ENCODE assay signal across 9 cellular contexts in genomic region chr17:65531508-65532431, GRCh38. TPM values are rescaled to one million over a fixed set of nuclear protein-coding genes. Genes with fewer than 3 reads are reported as not detected.
DNase-seq lines count a peak whose midpoint lies in the region; ATAC-seq lines count a peak whose summit lies in the region.
"Had no signal": no experiment of that assay in that cellular context is flagged by ENCODE, and none has a peak within 500 bp of the region (broad histone marks: within the 10 kb centered on the region; RNA-seq: fewer than 3 reads in every experiment).

No MANE protein-coding gene starts in this region.

- peaks cover 22 to 31% of the 10 kb centered on the region in 2 donors for H3K4me1 ChIP-seq in muscle layer of duodenum (ENCODE audit: control insufficient read depth in 1 of 2, insufficient read depth in 2 of 2, low read length in 2 of 2)

- H3K36me3 ChIP-seq in muscle layer of duodenum (ENCODE audit: control insufficient read depth in 1 of 2, insufficient read depth in 2 of 2, low read length in 2 of 2) = peaks cover 6 to 24% of the 10 kb centered on the region in 2 donors

- no peaks in the 10 kb centered on the region for H3K9me3 ChIP-seq in muscle layer of duodenum (ENCODE audit: control insufficient read depth in 1 of 2, low read length in 2 of 2)

- peak; percentile 74 for DNase-seq in AG08396 (ENCODE audit: low spot score)
- DNase-seq in Jurkat, Clone E6-1 (ENCODE audit: low read depth, low spot score) = peak; percentile 82
- no peak for DNase-seq in GM19238 (ENCODE audit: insufficient read length, low spot score)
- DNase-seq: stimulated activated naive CD8-positive, alpha-beta T cell treated with anti-CD3 and anti-CD28 coated beads, Interleukin-15, Interleukin-2, amounts not matched to agents 100 U/mL and 50 U/mL, for 24 hours had no signal

- peak overlapping the region; percentile 51 for H3K27ac ChIP-seq in muscle layer of duodenum (ENCODE audit: low read length)

- ATAC-seq in esophagus mucosa = peak; percentile 14
- no peak for ATAC-seq in GM18519 (IDR thresholded peaks at IDR 0.05; ENCODE audit: low FRiP score, unreplicated experiment)
- ATAC-seq in HG03571 (IDR thresholded peaks at IDR 0.05; ENCODE audit: unreplicated experiment) = no peak
- no peak for ATAC-seq in HG03378 (IDR thresholded peaks at IDR 0.05; ENCODE audit: unreplicated experiment)
- ATAC-seq: stimulated activated naive CD8-positive, alpha-beta T cell treated with anti-CD3 and anti-CD28 coated beads, Interleukin-15, Interleukin-2, amounts not matched to agents 100 U/mL and 50 U/mL, for 24 hours had no signal

- H3K27me3 ChIP-seq in muscle layer of duodenum (ENCODE audit: low read depth, low read length) = no peaks in the 10 kb centered on the region

- H3K4me3 ChIP-seq in Jurkat, Clone E6-1 (ENCODE audit: low read length) = no peak overlapping the region; the same call in 1 of the 2 replicates
- no peak overlapping the region for H3K4me3 ChIP-seq in muscle layer of duodenum (ENCODE audit: low read depth in 1 of 2, low read length in 2 of 2)

RNA-seq across cellular contexts. Expression of gene AXIN2, which starts 29.7 kb away (rescaled TPM):
- polyA plus RNA-seq in Jurkat, Clone E6-1 (2012; ENCODE audit: insufficient read depth, insufficient read length) = 2.5 TPM
- 3.1 TPM for total RNA-seq in esophagus mucosa
